Comparison of ENCODE assay signal across 17 cellular contexts in the genomic region with DNA sequence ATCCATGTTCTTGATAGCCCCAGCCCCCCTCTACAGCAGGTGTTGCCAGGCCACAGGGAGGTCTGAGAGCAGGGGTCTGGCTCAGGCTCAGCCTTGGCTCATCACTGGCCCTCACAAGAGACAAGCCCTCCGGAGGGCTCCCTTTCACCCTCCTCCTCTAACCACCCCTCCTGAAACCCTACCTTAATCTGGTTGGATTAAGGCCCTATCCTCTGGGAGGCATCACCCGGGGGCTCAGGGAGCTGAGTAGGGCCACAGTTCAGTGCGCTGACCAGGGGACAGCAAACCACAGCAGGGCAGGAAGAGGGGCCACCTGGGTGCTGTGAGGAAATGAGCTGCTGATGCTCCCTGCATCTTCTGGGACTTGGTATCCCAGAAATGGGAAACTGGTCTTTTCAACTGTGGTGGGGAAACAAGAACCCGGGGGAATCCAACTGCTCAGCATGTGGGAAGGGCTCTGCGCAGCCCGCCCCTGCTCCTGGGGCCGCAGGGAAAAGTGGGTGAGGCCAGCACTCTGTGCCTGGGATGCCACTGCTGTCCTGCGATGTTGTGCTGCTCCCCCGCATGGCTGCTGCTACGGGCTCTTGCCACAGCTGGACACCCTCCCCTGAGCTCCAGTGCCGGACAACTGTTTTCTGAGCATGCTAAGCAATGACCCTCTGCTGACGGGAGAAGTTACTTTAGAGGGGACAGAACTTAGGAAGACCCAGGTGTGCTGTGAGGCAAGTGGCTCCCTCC. TPM values are rescaled to one million over a fixed set of nuclear protein-coding genes. Genes with fewer than 3 reads are reported as not detected.
DNase-seq lines count a peak whose midpoint lies in the region; ATAC-seq and TF ChIP-seq lines count a peak whose summit lies in the region.
"Had no signal": no experiment of that assay in that cellular context is flagged by ENCODE, and none has a peak within 500 bp of the region (broad histone marks: within the 10 kb centered on the region; RNA-seq: fewer than 3 reads in every experiment).

No MANE protein-coding gene starts in this region.

- CTCF ChIA-PET in HCT116 (lab: Charles Lee): no interaction called here
- CTCF ChIA-PET in SK-N-SH (lab: Yijun Ruan, JAX): interaction anchor here (1.0 to 2.3 kb wide), 5 partner anchors 11 to 77 kb away, joined by 3 to 7 read pairs (median 4); no protein-coding TSS in a partner anchor

- H2AFZ ChIP-seq in HCT116 (ENCODE audit: low read depth, low read length, poor library complexity, severe bottlenecking) (no peak overlapping the region), SK-N-SH (ENCODE audit: low read depth) (no peak overlapping the region)

- TF ChIP-seq POLR2A in HCT116 (IDR thresholded peaks at IDR 0.05; ENCODE audit: borderline replicate concordance, extremely low read depth, insufficient read depth, insufficient read length) (no peak), stomach (IDR thresholded peaks at IDR 0.05) (no peak), breast epithelium (IDR thresholded peaks at IDR 0.05) (no peak)

- DNase-seq in HCT116 (ENCODE audit: low read depth, low spot score) (no peak), SK-N-SH (peak; percentile 61), cardiac septum (ENCODE audit: low spot score) (peak; percentile 68), sciatic nerve (ENCODE audit: low spot score) (no peak), stomach (no peak), breast epithelium (ENCODE audit: low spot score in 2 of 2) (no peak)
- DNase-seq: activated CD8-positive, alpha-beta memory T cell treated with anti-CD3 and anti-CD28 coated beads, Interleukin-2, amount 10 ng/mL, durations not matched to agents 7 days and 5 days; CD4-positive, CD25-positive, alpha-beta regulatory T cell; cerebellar nuclear complex; NCI-H1417 treated with DMSO at 0.1 percent for 48 hours; NCI-H446; occipital lobe; stimulated activated naive CD4-positive, alpha-beta T cell; SW 1271 had no signal

- WGBS in SK-N-SH (ENCODE audit: low lambda C conversion rate): 78% methylated on average over 6 of the region's 12 CpGs
- WGBS in stomach, 5 donors: 71 to 89% (median 82%) methylated on average over 9 to 12 of the region's 12 CpGs

- H3K27me3 ChIP-seq in HCT116 (ENCODE audit: insufficient read depth, low read length) (no peaks in the 10 kb centered on the region), SK-N-SH (ENCODE audit: insufficient read depth) (no peaks in the 10 kb centered on the region), stomach (no peaks in the 10 kb centered on the region), breast epithelium (no peaks in the 10 kb centered on the region)
- H3K27me3 ChIP-seq: vagina had no signal

- H3K4me2 ChIP-seq in HCT116 (ENCODE audit: low read length) (peak overlapping the region; percentile 23; the same call in 1 of the 2 replicates), SK-N-SH (peak overlapping the region; percentile 47; the same call in 1 of the 2 replicates)

- BruUV-seq in HCT116 (replicated peaks; lab: Mats Ljungman, UMichigan): no TSS peak

- H3K9me2 ChIP-seq in HCT116 (ENCODE audit: insufficient read depth): no peaks in the 10 kb centered on the region
- H3K9me2 ChIP-seq in SK-N-SH: no peaks in the 10 kb centered on the region

- peak in 1 of 2 experiments; percentile 80; a peak in 2 of 4 replicates for TF ChIP-seq EP300 in SK-N-SH (IDR thresholded peaks at IDR 0.05; ENCODE audit: borderline replicate concordance in 1 of 2, low read depth in 1 of 2, low read length in 1 of 2)
- no peak for TF ChIP-seq EP300 in stomach (IDR thresholded peaks at IDR 0.05)

- TF ChIP-seq CTCF in HCT116 (IDR thresholded peaks at IDR 0.05 in 2 of 3, conservative IDR thresholded peaks at IDR 0.05 in 1 of 3; ENCODE audit: borderline replicate concordance in 1 of 3, insufficient read depth in 1 of 3, low read depth in 2 of 3, low read length in 2 of 3) (no peak), SK-N-SH (IDR thresholded peaks at IDR 0.05) (no peak), stomach (IDR thresholded peaks at IDR 0.05) (no peak), breast epithelium (IDR thresholded peaks at IDR 0.05) (no peak)

- no peak for TF ChIP-seq RAD21 in HCT116 (IDR thresholded peaks at IDR 0.05; ENCODE audit: low read depth)
- TF ChIP-seq RAD21 in SK-N-SH (IDR thresholded peaks at IDR 0.05; ENCODE audit: low read length): peak; percentile 19; the same call in 1 of the 2 replicates

- POLR2A ChIA-PET in HCT116 (lab: Charles Lee) (no interaction called here), SK-N-SH (lab: Yijun Ruan, JAX) (interaction anchor here (0.7 to 1.1 kb wide), 2 partner anchors 38 to 450 kb away, joined by 3 read pairs; no protein-coding TSS in a partner anchor)

- H3K4me3 ChIP-seq in HCT116 (replicated peaks in 1 of 2; ENCODE audit: low read depth in 1 of 2, low read length in 2 of 2) (no peak overlapping the region), SK-N-SH (ENCODE audit: low read depth in 2 of 2, low read length in 1 of 2) (no peak overlapping the region), stomach (no peak overlapping the region), breast epithelium (no peak overlapping the region)
- H3K4me3 ChIP-seq: vagina had no signal

- no peaks in the 10 kb centered on the region for H3F3A ChIP-seq in SK-N-SH (replicated peaks; ENCODE audit: insufficient read depth)

- H3K9ac ChIP-seq in HCT116 (ENCODE audit: low read length): no peak overlapping the region
- no peak overlapping the region for H3K9ac ChIP-seq in SK-N-SH

- H3K27ac ChIP-seq in HCT116 (ENCODE audit: low read depth, low read length) (no peak overlapping the region), SK-N-SH (ENCODE audit: low read depth in 2 of 2, low read length in 1 of 2) (peak overlapping the region in 1 of 2 experiments; percentile 97; a peak in 2 of 4 replicates), stomach (no peak overlapping the region), breast epithelium (no peak overlapping the region)
- H3K27ac ChIP-seq: HL-60, vagina had no signal

- no peak for ATAC-seq in HCT116
- peak; percentile 68 for ATAC-seq in sciatic nerve
- no peak for ATAC-seq in HG03175 (IDR thresholded peaks at IDR 0.05; ENCODE audit: unreplicated experiment)

- H3K4me1 ChIP-seq in HCT116 (ENCODE audit: control insufficient read depth in 1 of 2, insufficient read depth in 2 of 2, low read length in 2 of 2): peaks cover 5 to 10% of the 10 kb centered on the region in 2 experiments
- H3K4me1 ChIP-seq in SK-N-SH (ENCODE audit: control insufficient read depth in 1 of 2, insufficient read depth in 2 of 2, low read depth in 1 of 2, low read length in 1 of 2): peaks cover 20 to 84% of the 10 kb centered on the region in 2 experiments
- no peaks in the 10 kb centered on the region for H3K4me1 ChIP-seq in stomach
- no peaks in the 10 kb centered on the region for H3K4me1 ChIP-seq in breast epithelium
- H3K4me1 ChIP-seq: vagina had no signal

- H3K36me3 ChIP-seq in HCT116 (ENCODE audit: control insufficient read depth in 1 of 2, insufficient read depth in 2 of 2, low read length in 2 of 2) (no peaks in the 10 kb centered on the region), SK-N-SH (replicated peaks in 1 of 2; ENCODE audit: control insufficient read depth in 1 of 2, insufficient read depth in 2 of 2, low read length in 1 of 2) (peaks cover 0 to 2% of the 10 kb centered on the region in 2 experiments), stomach (peaks cover 0 to 19% (median 15%) of the 10 kb centered on the region in 4 donors), breast epithelium (no peaks in the 10 kb centered on the region)
- H3K36me3 ChIP-seq: vagina had no signal

- H3K79me2 ChIP-seq in HCT116 (ENCODE audit: insufficient read depth, low read length) (no peaks in the 10 kb centered on the region), SK-N-SH (ENCODE audit: insufficient read depth) (no peaks in the 10 kb centered on the region)

- intact Hi-C loops in HCT116 (cut with micrococcal nuclease): no loop called here
- intact Hi-C loops in cardiac septum (cut with DNase I): loop anchor here (5.0 kb wide), 1 partner anchor 42 kb away; no protein-coding TSS in a partner anchor
- intact Hi-C loops in sciatic nerve (cut with DNase I): no loop called here
- intact Hi-C loops in stomach (cut with DNase I; ENCODE audit: low total_unique reads): no loop called here
- intact Hi-C loops in breast epithelium (cut with DNase I; ENCODE audit: low total_unique reads): loop anchor here (5.0 kb wide), 1 partner anchor 437 kb away; no protein-coding TSS in a partner anchor

- H3K9me3 ChIP-seq in HCT116 (ENCODE audit: control insufficient read depth in 1 of 2, insufficient read depth in 1 of 2, low read depth in 1 of 2, low read length in 2 of 2) (no peaks in the 10 kb centered on the region), SK-N-SH (no peaks in the 10 kb centered on the region), stomach (no peaks in the 10 kb centered on the region), breast epithelium (no peaks in the 10 kb centered on the region)
- H3K9me3 ChIP-seq: vagina had no signal

- H4K20me1 ChIP-seq in HCT116 (ENCODE audit: insufficient read depth): no peaks in the 10 kb centered on the region
- no peaks in the 10 kb centered on the region for H4K20me1 ChIP-seq in SK-N-SH (ENCODE audit: insufficient read depth)

- RAD21 ChIA-PET in HCT116 (lab: Charles Lee; ENCODE audit: low non-redundant PET in 1 of 2, low total read pairs in 2 of 2, uncharacterized antibody in 2 of 2, unreplicated experiment in 2 of 2): no interaction called here

TF ChIP-seq in HCT116, 20 proteins besides CTCF, POLR2A, EP300 and RAD21 (continues in another document):
- no peak for TF ChIP-seq ZNF274 (IDR thresholded peaks at IDR 0.05; ENCODE audit: low read depth, low read length)
- TF ChIP-seq ZFX (IDR thresholded peaks at IDR 0.05): no peak

TF ChIP-seq in SK-N-SH, 30 proteins besides CTCF, POLR2A, EP300 and RAD21:
- TF ChIP-seq ELF1 (IDR thresholded peaks at IDR 0.05): no peak
- TF ChIP-seq TAF1 (IDR thresholded peaks at IDR 0.05; ENCODE audit: borderline replicate concordance, low read depth, low read length): no peak
- TF ChIP-seq NRF1 (IDR thresholded peaks at IDR 0.05; ENCODE audit: low read depth, low read length): no peak

RNA-seq across cellular contexts. Expression of gene ADORA2A, which starts 17.5 kb away (rescaled TPM):
- 3.6 TPM for total RNA-seq in HCT116 (2021; ENCODE audit: unreplicated experiment)
- 3.1 and 3.3 TPM in 2 replicates for polyA plus RNA-seq in HCT116 (2012)
- polyA plus RNA-seq in SK-N-SH (2012; rRNA removed): 9.3 and 12.0 TPM in 2 replicates
- 5.1 and 9.7 TPM in 2 replicates for polyA plus RNA-seq in SK-N-SH (2012; cell fraction: cytosol; rRNA removed)
- polyA plus RNA-seq in SK-N-SH (2012; cell fraction: nucleus; rRNA removed): 22.5 and 26.1 TPM in 2 replicates
- 5.3 TPM for total RNA-seq in cardiac septum
- 8.4 TPM for total RNA-seq in sciatic nerve
- 1 to 10 TPM in 3 of 5 donors, under 1 TPM in 1, not detected in 1; 0.58 to 7.1 (median 3.1) TPM for total RNA-seq in stomach
- 1 to 10 TPM; 1.4 to 2.9 (median 1.6) TPM for polyA plus RNA-seq in stomach
- 1 to 10 TPM; 1.8 to 4.3 (median 3.4) TPM for total RNA-seq in breast epithelium

RNA-seq across cellular contexts. Expression of gene UPB1, which starts 50.2 kb away (rescaled TPM):
- total RNA-seq in HCT116 (2021; ENCODE audit: unreplicated experiment) (0.27 TPM), cardiac septum (0.67 TPM), sciatic nerve (1.3 TPM), stomach (under 1 TPM in 1 of 5 donors, not detected in 4; 0.73 TPM), breast epithelium (under 1 TPM; 0.16 to 0.44 (median 0.33) TPM)
- polyA plus RNA-seq in HCT116 (2012): 0.06 and 0.14 TPM in 2 replicates
- polyA plus RNA-seq in SK-N-SH (2012; rRNA removed) (0.30 and 0.49 TPM in 2 replicates), stomach (under 1 TPM in 1 of 3 donors, not detected in 2; 0.35 TPM)
- polyA plus RNA-seq in SK-N-SH (2012; cell fraction: cytosol; rRNA removed): 0.14 and 0.20 TPM in 2 replicates
- 1.4 and 1.7 TPM in 2 replicates for polyA plus RNA-seq in SK-N-SH (2012; cell fraction: nucleus; rRNA removed)
- total RNA-seq: occipital lobe, vagina had no signal
- polyA plus RNA-seq: CD4-positive, CD25-positive, alpha-beta regulatory T cell had no signal

Comparison
In these comparisons a context has a peak if more than half of its experiments do, and no peak if none do; other contexts are left out.
1. DNase-seq: peak in SK-N-SH (single experiment) and cardiac septum (single experiment); none in HCT116 (single experiment), sciatic nerve (single experiment), stomach (single experiment) and breast epithelium (0 of 2).
2. intact Hi-C loops: an anchor here in cardiac septum (5.0 kb wide) and breast epithelium (5.0 kb wide); none called in HCT116, sciatic nerve and stomach.
3. Of the 11 proteins assayed by ChIP-seq in both SK-N-SH and HCT116: peak only in SK-N-SH: RAD21; only in HCT116: none; in both: none; in neither: 10.